In genomic region chr16:19167710-19168172, GRCh38 we compare ENCODE assay signal across 1 cellular context.
TF ChIP-seq lines count a peak whose summit lies in the region.

No MANE protein-coding gene starts in this region.

TF ChIP-seq in HEK293, 187 proteins besides CTCF, POLR2A, EP300 and RAD21 (continued from another document):
- peak; percentile 98 for TF ChIP-seq ZBTB8A (tag by site-specific recombination; IDR thresholded peaks at IDR 0.05)
- peak; percentile 81 for TF ChIP-seq SP2 (tag by site-specific recombination; IDR thresholded peaks at IDR 0.05)
- peak; percentile 44 for TF ChIP-seq KLF1 (tag by site-specific recombination; IDR thresholded peaks at IDR 0.05)
- TF ChIP-seq KLF17 (tag by site-specific recombination; IDR thresholded peaks at IDR 0.05) = peak; percentile 30; the same call in 1 of the 2 replicates
- peak; percentile 82; the same call in 1 of the 2 replicates for TF ChIP-seq ZNF561 (tag by site-specific recombination; IDR thresholded peaks at IDR 0.05; ENCODE audit: borderline replicate concordance)
- TF ChIP-seq ZEB2 (tag by site-specific recombination; IDR thresholded peaks at IDR 0.05) = peak; percentile 45
- TF ChIP-seq PRDM10 (tag by site-specific recombination; IDR thresholded peaks at IDR 0.05) = peak; percentile 93
- TF ChIP-seq ZNF600 (tag by site-specific recombination; IDR thresholded peaks at IDR 0.05) = peak; percentile 30; the same call in 1 of the 2 replicates
- TF ChIP-seq, protein P1, sequence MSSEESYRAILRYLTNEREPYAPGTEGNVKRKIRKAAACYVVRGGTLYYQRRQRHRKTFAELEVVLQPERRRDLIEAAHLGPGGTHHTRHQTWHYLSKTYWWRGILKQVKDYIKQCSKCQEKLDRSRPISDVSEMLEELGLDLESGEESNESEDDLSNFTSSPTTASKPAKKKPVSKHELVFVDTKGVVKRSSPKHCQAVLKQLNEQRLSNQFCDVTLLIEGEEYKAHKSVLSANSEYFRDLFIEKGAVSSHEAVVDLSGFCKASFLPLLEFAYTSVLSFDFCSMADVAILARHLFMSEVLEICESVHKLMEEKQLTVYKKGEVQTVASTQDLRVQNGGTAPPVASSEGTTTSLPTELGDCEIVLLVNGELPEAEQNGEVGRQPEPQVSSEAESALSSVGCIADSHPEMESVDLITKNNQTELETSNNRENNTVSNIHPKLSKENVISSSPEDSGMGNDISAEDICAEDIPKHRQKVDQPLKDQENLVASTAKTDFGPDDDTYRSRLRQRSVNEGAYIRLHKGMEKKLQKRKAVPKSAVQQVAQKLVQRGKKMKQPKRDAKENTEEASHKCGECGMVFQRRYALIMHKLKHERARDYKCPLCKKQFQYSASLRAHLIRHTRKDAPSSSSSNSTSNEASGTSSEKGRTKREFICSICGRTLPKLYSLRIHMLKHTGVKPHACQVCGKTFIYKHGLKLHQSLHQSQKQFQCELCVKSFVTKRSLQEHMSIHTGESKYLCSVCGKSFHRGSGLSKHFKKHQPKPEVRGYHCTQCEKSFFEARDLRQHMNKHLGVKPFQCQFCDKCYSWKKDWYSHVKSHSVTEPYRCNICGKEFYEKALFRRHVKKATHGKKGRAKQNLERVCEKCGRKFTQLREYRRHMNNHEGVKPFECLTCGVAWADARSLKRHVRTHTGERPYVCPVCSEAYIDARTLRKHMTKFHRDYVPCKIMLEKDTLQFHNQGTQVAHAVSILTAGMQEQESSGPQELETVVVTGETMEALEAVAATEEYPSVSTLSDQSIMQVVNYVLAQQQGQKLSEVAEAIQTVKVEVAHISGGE (tag by site-specific recombination; conservative IDR thresholded peaks at IDR 0.05; ENCODE audit: low read depth) = no peak
- TF ChIP-seq ZNF530 (tag by site-specific recombination; IDR thresholded peaks at IDR 0.05; ENCODE audit: low read depth) = no peak
- TF ChIP-seq PATZ1 (tag by site-specific recombination; IDR thresholded peaks at IDR 0.05) = peak; percentile 60; the same call in 1 of the 2 replicates
- TF ChIP-seq KLF10 (tag by site-specific recombination; IDR thresholded peaks at IDR 0.05) = peak; percentile 43; the same call in 1 of the 2 replicates
- peak; percentile 78; the same call in 1 of the 2 replicates for TF ChIP-seq ZNF660 (tag by site-specific recombination; IDR thresholded peaks at IDR 0.05)
- TF ChIP-seq SCRT2 (tag by site-specific recombination; IDR thresholded peaks at IDR 0.05) = peak; percentile 99
- TF ChIP-seq ZNF585B (tag by site-specific recombination; IDR thresholded peaks at IDR 0.05) = no peak
- TF ChIP-seq ZNF37A (tag by site-specific recombination; IDR thresholded peaks at IDR 0.05) = 0 out of 2 replicates have a peak, but pooled peaks have one; percentile 15
- no peak for TF ChIP-seq ELK4 (IDR thresholded peaks at IDR 0.05; ENCODE audit: borderline replicate concordance, low read depth, low read length)
- peak; percentile 27 for TF ChIP-seq ZNF654 (tag by site-specific recombination; IDR thresholded peaks at IDR 0.05; ENCODE audit: low read depth)
- TF ChIP-seq MYNN (tag by site-specific recombination; IDR thresholded peaks at IDR 0.05; ENCODE audit: borderline replicate concordance) = no peak
- TF ChIP-seq, protein P2, sequence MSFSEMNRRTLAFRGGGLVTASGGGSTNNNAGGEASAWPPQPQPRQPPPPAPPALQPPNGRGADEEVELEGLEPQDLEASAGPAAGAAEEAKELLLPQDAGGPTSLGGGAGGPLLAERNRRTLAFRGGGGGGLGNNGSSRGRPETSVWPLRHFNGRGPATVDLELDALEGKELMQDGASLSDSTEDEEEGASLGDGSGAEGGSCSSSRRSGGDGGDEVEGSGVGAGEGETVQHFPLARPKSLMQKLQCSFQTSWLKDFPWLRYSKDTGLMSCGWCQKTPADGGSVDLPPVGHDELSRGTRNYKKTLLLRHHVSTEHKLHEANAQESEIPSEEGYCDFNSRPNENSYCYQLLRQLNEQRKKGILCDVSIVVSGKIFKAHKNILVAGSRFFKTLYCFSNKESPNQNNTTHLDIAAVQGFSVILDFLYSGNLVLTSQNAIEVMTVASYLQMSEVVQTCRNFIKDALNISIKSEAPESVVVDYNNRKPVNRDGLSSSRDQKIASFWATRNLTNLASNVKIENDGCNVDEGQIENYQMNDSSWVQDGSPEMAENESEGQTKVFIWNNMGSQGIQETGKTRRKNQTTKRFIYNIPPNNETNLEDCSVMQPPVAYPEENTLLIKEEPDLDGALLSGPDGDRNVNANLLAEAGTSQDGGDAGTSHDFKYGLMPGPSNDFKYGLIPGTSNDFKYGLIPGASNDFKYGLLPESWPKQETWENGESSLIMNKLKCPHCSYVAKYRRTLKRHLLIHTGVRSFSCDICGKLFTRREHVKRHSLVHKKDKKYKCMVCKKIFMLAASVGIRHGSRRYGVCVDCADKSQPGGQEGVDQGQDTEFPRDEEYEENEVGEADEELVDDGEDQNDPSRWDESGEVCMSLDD (tag by site-specific recombination; IDR thresholded peaks at IDR 0.05) = peak; percentile 69; the same call in 1 of the 2 replicates
- TF ChIP-seq ZNF132 (tag by site-specific recombination; IDR thresholded peaks at IDR 0.05; ENCODE audit: borderline replicate concordance) = no peak
- peak; percentile 37 for TF ChIP-seq KLF9 (tag by site-specific recombination; IDR thresholded peaks at IDR 0.05; ENCODE audit: low read depth)
- TF ChIP-seq KLF16 (tag by site-specific recombination; IDR thresholded peaks at IDR 0.05) = peak; percentile 51
- TF ChIP-seq ZNF335 (tag by site-specific recombination; conservative IDR thresholded peaks at IDR 0.05) = 0 out of 2 replicates have a peak, but pooled peaks have one; percentile 10
- TF ChIP-seq, protein P3, sequence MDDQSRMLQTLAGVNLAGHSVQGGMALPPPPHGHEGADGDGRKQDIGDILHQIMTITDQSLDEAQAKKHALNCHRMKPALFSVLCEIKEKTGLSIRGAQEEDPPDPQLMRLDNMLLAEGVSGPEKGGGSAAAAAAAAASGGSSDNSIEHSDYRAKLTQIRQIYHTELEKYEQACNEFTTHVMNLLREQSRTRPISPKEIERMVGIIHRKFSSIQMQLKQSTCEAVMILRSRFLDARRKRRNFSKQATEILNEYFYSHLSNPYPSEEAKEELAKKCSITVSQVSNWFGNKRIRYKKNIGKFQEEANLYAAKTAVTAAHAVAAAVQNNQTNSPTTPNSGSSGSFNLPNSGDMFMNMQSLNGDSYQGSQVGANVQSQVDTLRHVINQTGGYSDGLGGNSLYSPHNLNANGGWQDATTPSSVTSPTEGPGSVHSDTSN (CRISPR knock-in tag; IDR thresholded peaks at IDR 0.05) = 0 out of 2 replicates have a peak, but pooled peaks have one; percentile 70
- TF ChIP-seq ZNF133 (tag by site-specific recombination; IDR thresholded peaks at IDR 0.05) = no peak
- TF ChIP-seq, protein P4, sequence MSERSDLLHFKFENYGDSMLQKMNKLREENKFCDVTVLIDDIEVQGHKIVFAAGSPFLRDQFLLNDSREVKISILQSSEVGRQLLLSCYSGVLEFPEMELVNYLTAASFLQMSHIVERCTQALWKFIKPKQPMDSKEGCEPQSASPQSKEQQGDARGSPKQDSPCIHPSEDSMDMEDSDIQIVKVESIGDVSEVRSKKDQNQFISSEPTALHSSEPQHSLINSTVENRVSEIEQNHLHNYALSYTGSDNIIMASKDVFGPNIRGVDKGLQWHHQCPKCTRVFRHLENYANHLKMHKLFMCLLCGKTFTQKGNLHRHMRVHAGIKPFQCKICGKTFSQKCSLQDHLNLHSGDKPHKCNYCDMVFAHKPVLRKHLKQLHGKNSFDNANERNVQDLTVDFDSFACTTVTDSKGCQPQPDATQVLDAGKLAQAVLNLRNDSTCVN (tag by site-specific recombination; optimal IDR thresholded peaks at IDR 0.05) = peak; percentile 59
- no peak for TF ChIP-seq MEIS1 (CRISPR knock-in tag; IDR thresholded peaks at IDR 0.05; ENCODE audit: borderline replicate concordance)
- TF ChIP-seq SP3 (tag by site-specific recombination; IDR thresholded peaks at IDR 0.05) = peak; percentile 64
- TF ChIP-seq, protein P5, sequence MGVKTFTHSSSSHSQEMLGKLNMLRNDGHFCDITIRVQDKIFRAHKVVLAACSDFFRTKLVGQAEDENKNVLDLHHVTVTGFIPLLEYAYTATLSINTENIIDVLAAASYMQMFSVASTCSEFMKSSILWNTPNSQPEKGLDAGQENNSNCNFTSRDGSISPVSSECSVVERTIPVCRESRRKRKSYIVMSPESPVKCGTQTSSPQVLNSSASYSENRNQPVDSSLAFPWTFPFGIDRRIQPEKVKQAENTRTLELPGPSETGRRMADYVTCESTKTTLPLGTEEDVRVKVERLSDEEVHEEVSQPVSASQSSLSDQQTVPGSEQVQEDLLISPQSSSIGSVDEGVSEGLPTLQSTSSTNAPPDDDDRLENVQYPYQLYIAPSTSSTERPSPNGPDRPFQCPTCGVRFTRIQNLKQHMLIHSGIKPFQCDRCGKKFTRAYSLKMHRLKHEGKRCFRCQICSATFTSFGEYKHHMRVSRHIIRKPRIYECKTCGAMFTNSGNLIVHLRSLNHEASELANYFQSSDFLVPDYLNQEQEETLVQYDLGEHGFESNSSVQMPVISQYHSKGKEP (tag by site-specific recombination; IDR thresholded peaks at IDR 0.05) = peak; percentile 30; the same call in 1 of the 2 replicates
- TF ChIP-seq HOXC10 (CRISPR knock-in tag; IDR thresholded peaks at IDR 0.05) = no peak
- TF ChIP-seq ZBTB48 (tag by site-specific recombination; IDR thresholded peaks at IDR 0.05) = peak; percentile 56; the same call in 1 of the 2 replicates
- peak; percentile 25; the same call in 1 of the 2 replicates for TF ChIP-seq ZNF2 (tag by site-specific recombination; IDR thresholded peaks at IDR 0.05)
